ENCODE assay signal across 1 cellular context in the genomic region with DNA sequence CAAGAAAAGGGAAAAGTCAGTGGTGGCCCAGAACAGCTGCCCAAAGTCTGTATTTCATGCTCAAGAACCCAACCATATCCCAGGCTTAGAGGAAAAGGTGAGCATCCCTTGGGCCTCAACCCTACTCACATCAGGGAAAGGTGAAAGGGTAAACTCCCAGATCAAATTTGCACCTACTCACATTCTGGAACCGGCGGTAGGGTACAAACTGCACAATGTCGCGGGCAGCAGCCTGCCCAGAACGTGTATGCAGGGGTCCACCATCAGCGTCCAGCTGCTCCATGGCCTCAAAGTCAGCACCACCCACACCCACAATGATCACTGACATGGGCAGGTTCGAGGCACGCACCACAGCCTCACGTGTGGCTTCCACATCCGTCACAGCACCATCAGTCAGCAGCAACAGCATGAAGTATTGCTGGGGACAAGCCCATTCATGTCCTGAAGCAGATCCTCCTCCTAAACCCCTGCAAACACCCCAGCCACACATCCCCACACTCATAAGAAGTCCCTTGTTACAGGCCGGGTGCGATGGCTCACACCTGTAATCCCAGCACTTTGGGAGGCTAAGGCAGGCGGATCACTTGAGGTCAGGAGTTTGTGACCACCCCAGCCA.
TF ChIP-seq lines count a peak whose summit lies in the region.

No MANE protein-coding gene starts in this region.

TF ChIP-seq in H1, 55 proteins besides CTCF, POLR2A, EP300 and RAD21:
- TF ChIP-seq ASH2L (IDR thresholded peaks at IDR 0.05; ENCODE audit: low read length): no peak
- TF ChIP-seq POU5F1 (IDR thresholded peaks at IDR 0.05; ENCODE audit: low read depth, low read length): no peak
- no peak for TF ChIP-seq CHD2 (IDR thresholded peaks at IDR 0.05; ENCODE audit: low read length)
- TF ChIP-seq, protein P1, sequence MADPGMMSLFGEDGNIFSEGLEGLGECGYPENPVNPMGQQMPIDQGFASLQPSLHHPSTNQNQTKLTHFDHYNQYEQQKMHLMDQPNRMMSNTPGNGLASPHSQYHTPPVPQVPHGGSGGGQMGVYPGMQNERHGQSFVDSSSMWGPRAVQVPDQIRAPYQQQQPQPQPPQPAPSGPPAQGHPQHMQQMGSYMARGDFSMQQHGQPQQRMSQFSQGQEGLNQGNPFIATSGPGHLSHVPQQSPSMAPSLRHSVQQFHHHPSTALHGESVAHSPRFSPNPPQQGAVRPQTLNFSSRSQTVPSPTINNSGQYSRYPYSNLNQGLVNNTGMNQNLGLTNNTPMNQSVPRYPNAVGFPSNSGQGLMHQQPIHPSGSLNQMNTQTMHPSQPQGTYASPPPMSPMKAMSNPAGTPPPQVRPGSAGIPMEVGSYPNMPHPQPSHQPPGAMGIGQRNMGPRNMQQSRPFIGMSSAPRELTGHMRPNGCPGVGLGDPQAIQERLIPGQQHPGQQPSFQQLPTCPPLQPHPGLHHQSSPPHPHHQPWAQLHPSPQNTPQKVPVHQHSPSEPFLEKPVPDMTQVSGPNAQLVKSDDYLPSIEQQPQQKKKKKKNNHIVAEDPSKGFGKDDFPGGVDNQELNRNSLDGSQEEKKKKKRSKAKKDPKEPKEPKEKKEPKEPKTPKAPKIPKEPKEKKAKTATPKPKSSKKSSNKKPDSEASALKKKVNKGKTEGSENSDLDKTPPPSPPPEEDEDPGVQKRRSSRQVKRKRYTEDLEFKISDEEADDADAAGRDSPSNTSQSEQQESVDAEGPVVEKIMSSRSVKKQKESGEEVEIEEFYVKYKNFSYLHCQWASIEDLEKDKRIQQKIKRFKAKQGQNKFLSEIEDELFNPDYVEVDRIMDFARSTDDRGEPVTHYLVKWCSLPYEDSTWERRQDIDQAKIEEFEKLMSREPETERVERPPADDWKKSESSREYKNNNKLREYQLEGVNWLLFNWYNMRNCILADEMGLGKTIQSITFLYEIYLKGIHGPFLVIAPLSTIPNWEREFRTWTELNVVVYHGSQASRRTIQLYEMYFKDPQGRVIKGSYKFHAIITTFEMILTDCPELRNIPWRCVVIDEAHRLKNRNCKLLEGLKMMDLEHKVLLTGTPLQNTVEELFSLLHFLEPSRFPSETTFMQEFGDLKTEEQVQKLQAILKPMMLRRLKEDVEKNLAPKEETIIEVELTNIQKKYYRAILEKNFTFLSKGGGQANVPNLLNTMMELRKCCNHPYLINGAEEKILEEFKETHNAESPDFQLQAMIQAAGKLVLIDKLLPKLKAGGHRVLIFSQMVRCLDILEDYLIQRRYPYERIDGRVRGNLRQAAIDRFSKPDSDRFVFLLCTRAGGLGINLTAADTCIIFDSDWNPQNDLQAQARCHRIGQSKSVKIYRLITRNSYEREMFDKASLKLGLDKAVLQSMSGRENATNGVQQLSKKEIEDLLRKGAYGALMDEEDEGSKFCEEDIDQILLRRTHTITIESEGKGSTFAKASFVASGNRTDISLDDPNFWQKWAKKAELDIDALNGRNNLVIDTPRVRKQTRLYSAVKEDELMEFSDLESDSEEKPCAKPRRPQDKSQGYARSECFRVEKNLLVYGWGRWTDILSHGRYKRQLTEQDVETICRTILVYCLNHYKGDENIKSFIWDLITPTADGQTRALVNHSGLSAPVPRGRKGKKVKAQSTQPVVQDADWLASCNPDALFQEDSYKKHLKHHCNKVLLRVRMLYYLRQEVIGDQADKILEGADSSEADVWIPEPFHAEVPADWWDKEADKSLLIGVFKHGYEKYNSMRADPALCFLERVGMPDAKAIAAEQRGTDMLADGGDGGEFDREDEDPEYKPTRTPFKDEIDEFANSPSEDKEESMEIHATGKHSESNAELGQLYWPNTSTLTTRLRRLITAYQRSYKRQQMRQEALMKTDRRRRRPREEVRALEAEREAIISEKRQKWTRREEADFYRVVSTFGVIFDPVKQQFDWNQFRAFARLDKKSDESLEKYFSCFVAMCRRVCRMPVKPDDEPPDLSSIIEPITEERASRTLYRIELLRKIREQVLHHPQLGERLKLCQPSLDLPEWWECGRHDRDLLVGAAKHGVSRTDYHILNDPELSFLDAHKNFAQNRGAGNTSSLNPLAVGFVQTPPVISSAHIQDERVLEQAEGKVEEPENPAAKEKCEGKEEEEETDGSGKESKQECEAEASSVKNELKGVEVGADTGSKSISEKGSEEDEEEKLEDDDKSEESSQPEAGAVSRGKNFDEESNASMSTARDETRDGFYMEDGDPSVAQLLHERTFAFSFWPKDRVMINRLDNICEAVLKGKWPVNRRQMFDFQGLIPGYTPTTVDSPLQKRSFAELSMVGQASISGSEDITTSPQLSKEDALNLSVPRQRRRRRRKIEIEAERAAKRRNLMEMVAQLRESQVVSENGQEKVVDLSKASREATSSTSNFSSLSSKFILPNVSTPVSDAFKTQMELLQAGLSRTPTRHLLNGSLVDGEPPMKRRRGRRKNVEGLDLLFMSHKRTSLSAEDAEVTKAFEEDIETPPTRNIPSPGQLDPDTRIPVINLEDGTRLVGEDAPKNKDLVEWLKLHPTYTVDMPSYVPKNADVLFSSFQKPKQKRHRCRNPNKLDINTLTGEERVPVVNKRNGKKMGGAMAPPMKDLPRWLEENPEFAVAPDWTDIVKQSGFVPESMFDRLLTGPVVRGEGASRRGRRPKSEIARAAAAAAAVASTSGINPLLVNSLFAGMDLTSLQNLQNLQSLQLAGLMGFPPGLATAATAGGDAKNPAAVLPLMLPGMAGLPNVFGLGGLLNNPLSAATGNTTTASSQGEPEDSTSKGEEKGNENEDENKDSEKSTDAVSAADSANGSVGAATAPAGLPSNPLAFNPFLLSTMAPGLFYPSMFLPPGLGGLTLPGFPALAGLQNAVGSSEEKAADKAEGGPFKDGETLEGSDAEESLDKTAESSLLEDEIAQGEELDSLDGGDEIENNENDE (IDR thresholded peaks at IDR 0.05; ENCODE audit: insufficient replicate concordance, low read length): no peak
- no peak for TF ChIP-seq BCL11A (IDR thresholded peaks at IDR 0.05; ENCODE audit: low read depth in 2 of 2, low read length in 2 of 2)
- no peak for TF ChIP-seq HDAC2 (IDR thresholded peaks at IDR 0.05; ENCODE audit: borderline replicate concordance in 1 of 2, low read depth in 2 of 2, low read length in 2 of 2)
